Comparison of ENCODE assay signal across 14 cellular contexts in the genomic region with DNA sequence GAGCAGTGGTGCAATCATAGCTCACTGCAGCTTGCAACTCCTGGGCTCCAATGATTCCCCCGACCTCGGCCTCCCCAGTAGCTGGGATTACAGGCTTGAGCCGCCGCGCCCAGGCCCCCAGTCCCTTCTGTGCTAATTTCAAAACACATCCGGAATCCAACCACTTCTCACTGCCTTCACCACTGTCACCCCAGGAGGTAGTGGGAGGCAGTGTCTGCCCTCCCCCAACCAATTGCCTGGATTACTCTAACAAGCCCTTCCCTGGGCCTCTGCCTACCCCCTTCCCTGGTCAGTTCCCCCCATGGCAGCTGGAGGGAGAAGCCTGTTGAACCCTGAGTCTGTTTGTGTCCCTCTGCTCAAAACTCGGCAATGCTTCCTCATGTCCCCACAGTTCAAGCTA. TPM values are rescaled to one million over a fixed set of nuclear protein-coding genes. Genes with fewer than 3 reads are reported as not detected.
A peak's percentile ranks its signal among the peaks of the same experiment; 100 is the strongest.
DNase-seq lines count a peak whose midpoint lies in the region; TF ChIP-seq lines count a peak whose summit lies in the region.
"Had no signal": no experiment of that assay in that cellular context is flagged by ENCODE, and none has a peak within 500 bp of the region (broad histone marks: within the 10 kb centered on the region; RNA-seq: fewer than 3 reads in every experiment).

No MANE protein-coding gene starts in this region.

- H3K27me3 Mint-ChIP-seq in endodermal cell (ENCODE audit: insufficient read depth), result no peaks in the 10 kb centered on the region
- H3K27me3 Mint-ChIP-seq in neural progenitor cell (ENCODE audit: insufficient read depth, low read depth), result peaks cover 6% of the 10 kb centered on the region
- H3K27me3 Mint-ChIP-seq: CD4-positive, alpha-beta memory T cell had no signal

- H3K36me3 ChIP-seq in endodermal cell (ENCODE audit: control insufficient read depth, insufficient read depth, low read length) (no peaks in the 10 kb centered on the region), neural progenitor cell (no peaks in the 10 kb centered on the region)
- H3K36me3 ChIP-seq: left ventricle myocardium inferior had no signal

- H3K9ac ChIP-seq in endodermal cell (ENCODE audit: extremely low read depth, low read length, poor library complexity, severe bottlenecking) (no peak overlapping the region), neural progenitor cell (no peak overlapping the region)

- H3K4me1 Mint-ChIP-seq in endodermal cell (peaks cover 18% of the 10 kb centered on the region), neural progenitor cell (peaks cover 28% of the 10 kb centered on the region)

- H3K27me3 ChIP-seq in endodermal cell (ENCODE audit: control insufficient read depth, insufficient read depth, low read length, poor library complexity, severe bottlenecking) (no peaks in the 10 kb centered on the region), neural progenitor cell (no peaks in the 10 kb centered on the region)

- H3K4me3 Mint-ChIP-seq in endodermal cell (no peak overlapping the region), neural progenitor cell (peak overlapping the region; percentile 79)
- H3K4me3 Mint-ChIP-seq: CD4-positive, alpha-beta memory T cell had no signal

- no peak for TF ChIP-seq CTCF in endodermal cell (conservative IDR thresholded peaks at IDR 0.05)
- no peak for TF ChIP-seq CTCF in neural progenitor cell (IDR thresholded peaks at IDR 0.05)

- no peaks in the 10 kb centered on the region for H3K36me3 Mint-ChIP-seq in endodermal cell (ENCODE audit: low read depth)
- no peaks in the 10 kb centered on the region for H3K36me3 Mint-ChIP-seq in neural progenitor cell
- H3K36me3 Mint-ChIP-seq: CD4-positive, alpha-beta memory T cell had no signal

- no peaks in the 10 kb centered on the region for H3K79me2 ChIP-seq in neural progenitor cell (ENCODE audit: low read depth)

- H4K20me1 ChIP-seq in neural progenitor cell (ENCODE audit: low read depth), result no peaks in the 10 kb centered on the region

- H3K27ac ChIP-seq in endodermal cell (ENCODE audit: low read depth, low read length), result no peak overlapping the region
- no peak overlapping the region for H3K27ac ChIP-seq in neural progenitor cell
- H3K27ac ChIP-seq: left ventricle myocardium inferior had no signal

- peak overlapping the region; percentile 54 for H2AFZ ChIP-seq in neural progenitor cell (replicated peaks)

- 65 to 74% methylated on average over 3 to 7 of the region's 7 CpGs for WGBS in endodermal cell (ENCODE audit: insufficient coverage in 1 of 2, insufficient read length in 1 of 2), 2 experiments

- H3K9me3 Mint-ChIP-seq in endodermal cell, result no peaks in the 10 kb centered on the region
- no peaks in the 10 kb centered on the region for H3K9me3 Mint-ChIP-seq in neural progenitor cell
- H3K9me3 Mint-ChIP-seq: CD4-positive, alpha-beta memory T cell had no signal

- H3F3A ChIP-seq in neural progenitor cell (ENCODE audit: low read depth), result peaks cover 10% of the 10 kb centered on the region

- no peak overlapping the region for H3K4me3 ChIP-seq in endodermal cell (ENCODE audit: low read length)
- no peak overlapping the region for H3K4me3 ChIP-seq in neural progenitor cell
- H3K4me3 ChIP-seq: left ventricle myocardium inferior had no signal

- H3K4me1 ChIP-seq in endodermal cell (ENCODE audit: control insufficient read depth, insufficient read depth, low read length) (no peaks in the 10 kb centered on the region), neural progenitor cell (peaks cover 18% of the 10 kb centered on the region)

- peak overlapping the region; percentile 55 for H3K4me2 ChIP-seq in neural progenitor cell

- peak overlapping the region; percentile 56 for H3K27ac Mint-ChIP-seq in endodermal cell
- peak overlapping the region; percentile 98 for H3K27ac Mint-ChIP-seq in neural progenitor cell

- no peaks in the 10 kb centered on the region for H3K9me3 ChIP-seq in endodermal cell (ENCODE audit: control insufficient read depth, low read length)
- H3K9me3 ChIP-seq in neural progenitor cell (ENCODE audit: low read depth), result no peaks in the 10 kb centered on the region
- H3K9me3 ChIP-seq: left ventricle myocardium inferior had no signal

- peak; percentile 56 for DNase-seq in ELF-1 (ENCODE audit: low read depth, low spot score)
- peak; percentile 14 for DNase-seq in NCI-H2227 treated with DMSO at 0.1 percent for 48 hours (lab: John Stamatoyannopoulos, UW)
- DNase-seq in endodermal cell, result peak; percentile 56
- DNase-seq in neural progenitor cell (ENCODE audit: low spot score), result peak; percentile 42
- no peak for DNase-seq in hippocampal formation (lab: John Stamatoyannopoulos, UW)
- DNase-seq in NCI-H1436 (lab: John Stamatoyannopoulos, UW), result no peak
- DNase-seq in effector CD4-positive, alpha-beta T cell, result no peak
- no peak for DNase-seq in NCI-H748 (lab: John Stamatoyannopoulos, UW; ENCODE audit: unreplicated experiment)
- DNase-seq: activated T-cell treated with anti-CD3 and anti-CD28 coated beads, Interleukin-2, amount 50 U/mL, for 1 hour; left ventricle myocardium inferior; posterior cingulate gyrus; stimulated activated CD4-positive, alpha-beta T cell treated with anti-CD3 and anti-CD28 coated beads, Interleukin-1b, Interleukin-23, amount 100 ng/mL, for 48 hours had no signal

RNA-seq across cellular contexts. Expression of a gene that starts 2.3 kb away (rescaled TPM):
- total RNA-seq in endodermal cell (1 to 10 TPM in 1 of 2 donors, under 1 TPM in 1; 0.40 to 1.9 TPM), neural progenitor cell (ENCODE audit: low replicate concordance) (0.22 and 0.56 TPM in 2 replicates)
- 1.00 TPM for polyA plus RNA-seq in endodermal cell (2013, experiment 1 of 2)
- 0.58 TPM for polyA plus RNA-seq in endodermal cell (2013, experiment 2 of 2)
- total RNA-seq: M059J had no signal
- polyA plus RNA-seq: CD4-positive, alpha-beta memory T cell had no signal

RNA-seq across cellular contexts. Expression of a gene that starts 13.8 kb away (rescaled TPM):
- 10 to 100 TPM; 22.6 to 23.7 TPM for total RNA-seq in endodermal cell
- polyA plus RNA-seq in endodermal cell (2013, experiment 1 of 2), result 20.2 TPM
- polyA plus RNA-seq in endodermal cell (2013, experiment 2 of 2), result 25.0 TPM
- total RNA-seq in neural progenitor cell (ENCODE audit: low replicate concordance), result 1.8 and 8.9 TPM in 2 replicates

RNA-seq across cellular contexts. Expression of a gene that starts 55.4 kb away (rescaled TPM):
- 100 to 1,000 TPM; 271 to 370 TPM for total RNA-seq in endodermal cell
- 198 TPM for polyA plus RNA-seq in endodermal cell (2013, experiment 1 of 2)
- 223 TPM for polyA plus RNA-seq in endodermal cell (2013, experiment 2 of 2)
- total RNA-seq in neural progenitor cell (ENCODE audit: low replicate concordance), result 118 and 156 TPM in 2 replicates

Comparison
In these comparisons a context has a peak if more than half of its experiments do, and no peak if none do; other contexts are left out.
1. DNase-seq: peak in ELF-1 (single experiment), NCI-H2227 treated with DMSO at 0.1 percent for 48 hours (single experiment), endodermal cell (single experiment) and neural progenitor cell (single experiment); none in hippocampal formation (0 of 2), NCI-H1436 (single experiment), effector CD4-positive, alpha-beta T cell (single experiment) and NCI-H748 (single experiment).